ENCODE assay signal across 9 cellular contexts in genomic region chr21:42161957-42162681, GRCh38. TPM values are rescaled to one million over a fixed set of nuclear protein-coding genes. Genes with fewer than 3 reads are reported as not detected.
A peak's percentile ranks its signal among the peaks of the same experiment; 100 is the strongest.
DNase-seq lines count a peak whose midpoint lies in the region; ATAC-seq and TF ChIP-seq lines count a peak whose summit lies in the region.
"Had no signal": no experiment of that assay in that cellular context is flagged by ENCODE, and none has a peak within 500 bp of the region (broad histone marks: within the 10 kb centered on the region; RNA-seq: fewer than 3 reads in every experiment).

No MANE protein-coding gene starts in this region.

- peaks cover 6% of the 10 kb centered on the region for H3K9me3 Mint-ChIP-seq in glutamatergic neuron (ENCODE audit: unreplicated experiment)
- no peaks in the 10 kb centered on the region for H3K9me3 Mint-ChIP-seq in stimulated activated naive CD8-positive, alpha-beta T cell treated with anti-CD3 and anti-CD28 coated beads, Interleukin-15, Interleukin-2, amounts not matched to agents 100 ng/mL and 50 ng/mL, for 24 hours

- no peak for ATAC-seq in GM18498 (IDR thresholded peaks at IDR 0.05; ENCODE audit: unreplicated experiment)
- no peak for ATAC-seq in HG03175 (IDR thresholded peaks at IDR 0.05; ENCODE audit: unreplicated experiment)

- TF ChIP-seq CTCF in glutamatergic neuron (IDR thresholded peaks at IDR 0.05; ENCODE audit: partially characterized antibody, unreplicated experiment), result no peak

- H3K36me3 Mint-ChIP-seq in glutamatergic neuron (ENCODE audit: unreplicated experiment), result no peaks in the 10 kb centered on the region
- no peaks in the 10 kb centered on the region for H3K36me3 Mint-ChIP-seq in stimulated activated naive CD8-positive, alpha-beta T cell treated with anti-CD3 and anti-CD28 coated beads, Interleukin-15, Interleukin-2, amounts not matched to agents 100 ng/mL and 50 ng/mL, for 24 hours (ENCODE audit: low read depth)

- in situ Hi-C loops in G401 (cut with HindIII; ENCODE audit: low sequenced_read_pairs), result no loop called here

- H3K4me3 Mint-ChIP-seq in glutamatergic neuron (ENCODE audit: unreplicated experiment), result no peak overlapping the region
- H3K4me3 Mint-ChIP-seq in stimulated activated naive CD8-positive, alpha-beta T cell treated with anti-CD3 and anti-CD28 coated beads, Interleukin-15, Interleukin-2, amounts not matched to agents 100 ng/mL and 50 ng/mL, for 24 hours, result no peak overlapping the region

- H3K27ac Mint-ChIP-seq in glutamatergic neuron (ENCODE audit: unreplicated experiment), result peak overlapping the region; percentile 53
- H3K27ac Mint-ChIP-seq in stimulated activated naive CD8-positive, alpha-beta T cell treated with anti-CD3 and anti-CD28 coated beads, Interleukin-15, Interleukin-2, amounts not matched to agents 100 ng/mL and 50 ng/mL, for 24 hours, result peak overlapping the region; percentile 62

- peak; percentile 51 for DNase-seq in activated CD4-positive, alpha-beta T cell treated with anti-CD3 and anti-CD28 coated beads for 48 hours
- no peak for DNase-seq in activated CD4-positive, alpha-beta T cell treated with anti-CD3 and anti-CD28 coated beads, Interleukin-2, amount 50 U/mL, for 1 hour
- DNase-seq in UCSD-AML1 (lab: John Stamatoyannopoulos, UW; ENCODE audit: unreplicated experiment), result peak; percentile 60
- no peak for DNase-seq in glutamatergic neuron
- no peak for DNase-seq in G401 (ENCODE audit: low spot score)
- DNase-seq: NCI-H187 had no signal

- peaks cover 7% of the 10 kb centered on the region for H3K4me1 Mint-ChIP-seq in glutamatergic neuron (ENCODE audit: low read depth, unreplicated experiment)
- peaks cover 28% of the 10 kb centered on the region for H3K4me1 Mint-ChIP-seq in stimulated activated naive CD8-positive, alpha-beta T cell treated with anti-CD3 and anti-CD28 coated beads, Interleukin-15, Interleukin-2, amounts not matched to agents 100 ng/mL and 50 ng/mL, for 24 hours (ENCODE audit: low read depth)

- peaks cover 2% of the 10 kb centered on the region for H3K27me3 Mint-ChIP-seq in glutamatergic neuron (ENCODE audit: unreplicated experiment)
- H3K27me3 Mint-ChIP-seq in stimulated activated naive CD8-positive, alpha-beta T cell treated with anti-CD3 and anti-CD28 coated beads, Interleukin-15, Interleukin-2, amounts not matched to agents 100 ng/mL and 50 ng/mL, for 24 hours, result no peaks in the 10 kb centered on the region

RNA-seq across cellular contexts. Expression of gene ABCG1, which starts 56.8 kb away (rescaled TPM):
- total RNA-seq in glutamatergic neuron (ENCODE audit: unreplicated experiment), result 31.9 TPM
- 2.0 and 6.0 TPM in 2 replicates for total RNA-seq in G401 (2014; rRNA removed; shearing (Covaris generic))

Comparison
In these comparisons a context has a peak if more than half of its experiments do, and no peak if none do; other contexts are left out.
1. DNase-seq: peak in activated CD4-positive, alpha-beta T cell treated with anti-CD3 and anti-CD28 coated beads for 48 hours (single experiment) and UCSD-AML1 (single experiment); none in activated CD4-positive, alpha-beta T cell treated with anti-CD3 and anti-CD28 coated beads, Interleukin-2, amount 50 U/mL, for 1 hour (single experiment), glutamatergic neuron (single experiment) and G401 (single experiment).